1 cellular context compared by ENCODE assay signal in the genomic region with DNA sequence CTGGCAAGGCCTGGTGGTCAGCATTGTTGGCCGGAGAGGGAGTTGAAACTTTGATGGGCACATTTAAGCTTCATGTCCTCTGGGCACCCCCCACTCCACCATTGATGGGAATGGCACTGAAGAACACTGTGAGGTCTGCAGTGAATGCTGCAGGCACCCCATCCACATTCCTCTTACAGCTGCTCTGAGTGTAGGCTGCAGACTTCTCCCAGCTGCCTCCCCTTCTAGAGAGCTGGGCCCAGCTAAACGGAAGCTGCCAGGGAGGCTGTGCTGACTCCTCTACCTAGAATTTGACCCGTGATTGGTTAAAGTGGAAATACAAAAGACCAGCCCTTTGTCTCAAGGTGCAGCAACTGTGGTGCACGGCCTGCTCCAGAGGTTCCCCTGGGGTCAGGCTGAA.
TF ChIP-seq lines count a peak whose summit lies in the region.

No MANE protein-coding gene starts in this region.

TF ChIP-seq in H1, 55 proteins besides CTCF, POLR2A, EP300 and RAD21:
- TF ChIP-seq BACH1 (IDR thresholded peaks at IDR 0.05; ENCODE audit: low read length) (no peak), HDAC2 (IDR thresholded peaks at IDR 0.05; ENCODE audit: borderline replicate concordance in 1 of 2, low read depth in 2 of 2, low read length in 2 of 2) (no peak), SIN3A (conservative IDR thresholded peaks at IDR 0.05 in 1 of 2, IDR thresholded peaks at IDR 0.05 in 1 of 2; ENCODE audit: low read depth in 1 of 2, low read length in 2 of 2) (no peak)
